ENCODE assay signal across 8 cellular contexts in the genomic region with DNA sequence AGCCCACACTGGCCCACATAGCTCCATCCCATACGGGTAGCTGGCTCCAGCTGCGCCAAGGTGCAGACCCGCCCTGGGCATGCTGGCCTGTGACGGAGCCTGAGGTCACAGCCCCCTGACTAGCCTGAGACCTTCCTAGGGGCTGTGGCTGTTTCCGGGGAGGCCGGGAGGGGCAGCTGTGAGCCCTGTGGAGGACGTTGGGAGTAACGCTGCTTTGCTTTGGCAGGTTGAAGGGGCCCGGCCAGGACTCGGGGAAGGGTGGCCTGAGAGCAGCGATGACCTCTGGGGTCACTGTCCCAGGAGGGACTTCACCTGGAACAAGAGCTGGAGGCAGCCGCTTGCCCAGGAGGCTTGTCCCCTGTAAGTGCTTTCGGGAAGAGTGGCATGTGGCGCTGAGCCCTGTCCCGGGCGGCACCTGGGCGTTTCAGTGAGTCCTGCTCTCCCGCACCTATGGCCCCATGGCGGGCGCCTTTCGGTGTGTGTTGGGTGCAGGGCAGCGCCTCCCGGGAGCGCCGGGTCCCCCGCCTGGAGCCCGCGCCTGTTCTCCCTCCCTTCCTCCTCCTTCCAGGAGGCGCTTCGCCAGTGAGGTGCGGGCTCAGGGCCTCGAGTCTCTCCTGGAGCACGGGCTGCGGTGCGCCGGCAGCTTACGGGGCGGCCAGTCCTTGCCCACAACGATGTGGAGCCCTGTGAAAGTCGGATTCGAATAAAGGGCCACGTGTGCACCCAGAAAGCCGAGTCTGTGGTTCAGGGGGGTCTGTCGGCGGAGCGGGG. TPM values are rescaled to one million over a fixed set of nuclear protein-coding genes. Genes with fewer than 3 reads are reported as not detected.
DNase-seq lines count a peak whose midpoint lies in the region; TF ChIP-seq lines count a peak whose summit lies in the region.

No MANE protein-coding gene starts in this region.

- H3K36me3 ChIP-seq in Loucy (ENCODE audit: insufficient read depth, low read length) (peaks cover 55% of the 10 kb centered on the region; the same call in 1 of the 2 replicates), duodenal mucosa (ENCODE audit: control insufficient read depth in 1 of 2, insufficient read depth in 2 of 2, low read length in 2 of 2) (peaks cover 38 to 55% of the 10 kb centered on the region in 2 donors)

- no peak overlapping the region for H3K27ac Mint-ChIP-seq in neural crest cell (ENCODE audit: unreplicated experiment)

- H3K4me3 Mint-ChIP-seq in neural crest cell, result peak overlapping the region; percentile 84

- no peak; the same call in 1 of the 2 replicates for TF ChIP-seq CTCF in C4-2B (conservative IDR thresholded peaks at IDR 0.05)
- TF ChIP-seq CTCF in Loucy (conservative IDR thresholded peaks at IDR 0.05; ENCODE audit: low read length), result no peak
- no peak for TF ChIP-seq CTCF in neural crest cell (conservative IDR thresholded peaks at IDR 0.05)

- peaks cover 23% of the 10 kb centered on the region for H3K36me3 Mint-ChIP-seq in neural crest cell (ENCODE audit: low read depth)

- H3K4me3 ChIP-seq in Loucy (ENCODE audit: low read length, poor library complexity, severe bottlenecking), result peak overlapping the region; percentile 90
- peak overlapping the region; percentile 45 to 53 for H3K4me3 ChIP-seq in duodenal mucosa (ENCODE audit: low read depth in 1 of 2, low read length in 2 of 2)

- H2AFZ ChIP-seq in Loucy (ENCODE audit: low read length), result no peak overlapping the region

- H3K9me3 ChIP-seq in Loucy (ENCODE audit: insufficient read depth, low read depth, low read length) (no peaks in the 10 kb centered on the region), duodenal mucosa (ENCODE audit: control insufficient read depth in 1 of 2, low read length in 2 of 2) (no peaks in the 10 kb centered on the region)

- H3K79me2 ChIP-seq in Loucy (ENCODE audit: insufficient read depth, low read length), result peaks cover 72% of the 10 kb centered on the region

- H4K20me1 ChIP-seq in Loucy (ENCODE audit: insufficient read depth, low read length, poor library complexity, severe bottlenecking), result peaks cover 66% of the 10 kb centered on the region

- peaks cover 49% of the 10 kb centered on the region for H3K4me1 Mint-ChIP-seq in neural crest cell

- H3K4me1 ChIP-seq in Loucy (ENCODE audit: insufficient read depth, low read length, poor library complexity, severe bottlenecking), result peaks cover 40% of the 10 kb centered on the region
- peaks cover 51 to 67% of the 10 kb centered on the region in 2 donors for H3K4me1 ChIP-seq in duodenal mucosa (ENCODE audit: control insufficient read depth in 1 of 2, insufficient read depth in 2 of 2, low read length in 2 of 2)

- H3K27ac ChIP-seq in C4-2B (peak overlapping the region; percentile 94), duodenal mucosa (ENCODE audit: low read depth, low read length) (peak overlapping the region; percentile 100)

- H3K27me3 ChIP-seq in Loucy (ENCODE audit: insufficient read depth, low read length, poor library complexity, severe bottlenecking) (peaks cover 4% of the 10 kb centered on the region), duodenal mucosa (ENCODE audit: control insufficient read depth in 1 of 2, insufficient read depth in 2 of 2, low read length in 2 of 2) (no peaks in the 10 kb centered on the region)

- no peak overlapping the region for H3K9ac ChIP-seq in Loucy (ENCODE audit: low read depth, low read length, poor library complexity, severe bottlenecking)
- peak overlapping the region; percentile 46 to 51 for H3K9ac ChIP-seq in duodenal mucosa (ENCODE audit: low read depth in 1 of 2, low read length in 2 of 2)

- H3K9me2 ChIP-seq in Loucy (replicated peaks; ENCODE audit: low read depth, low read length), result no peaks in the 10 kb centered on the region

- DNase-seq in neural crest cell (ENCODE audit: low read depth, low spot score) (no peak), LoVo (ENCODE audit: low spot score) (no peak), activated gamma-delta T cell treated with Interleukin-2 at 50 U/mL for 16 hours (no peak), NCI-H1417 (lab: John Stamatoyannopoulos, UW) (no peak)
- DNase-seq in stimulated activated naive CD4-positive, alpha-beta T cell (lab: John Stamatoyannopoulos, UW), result no peak

- H3K9me3 Mint-ChIP-seq in neural crest cell, result no peaks in the 10 kb centered on the region

- H3F3A ChIP-seq in Loucy (ENCODE audit: low read depth), result peaks cover 14% of the 10 kb centered on the region

- H3K27me3 Mint-ChIP-seq in neural crest cell (ENCODE audit: low read depth), result peaks cover 19% of the 10 kb centered on the region

- peak overlapping the region; percentile 98 for H3K4me2 ChIP-seq in Loucy (ENCODE audit: low read depth, low read length, poor library complexity, severe bottlenecking)

RNA-seq across cellular contexts. Expression of a gene that starts 1.1 kb away (rescaled TPM):
- 33.3 and 36.6 TPM in 2 replicates for total RNA-seq in neural crest cell

RNA-seq across cellular contexts. Expression of a gene that starts 5.1 kb away (rescaled TPM):
- 414 and 421 TPM in 2 replicates for total RNA-seq in neural crest cell

RNA-seq across cellular contexts. Expression of a gene that starts 11.4 kb away (rescaled TPM):
- total RNA-seq in neural crest cell, result 28.0 and 31.0 TPM in 2 replicates

RNA-seq across cellular contexts. Expression of a gene that starts 25.9 kb away (rescaled TPM):
- 177 and 187 TPM in 2 replicates for total RNA-seq in neural crest cell

RNA-seq across cellular contexts. Expression of a gene that starts 32.7 kb away (rescaled TPM):
- total RNA-seq in neural crest cell, result 140 and 141 TPM in 2 replicates
